In the genomic region with DNA sequence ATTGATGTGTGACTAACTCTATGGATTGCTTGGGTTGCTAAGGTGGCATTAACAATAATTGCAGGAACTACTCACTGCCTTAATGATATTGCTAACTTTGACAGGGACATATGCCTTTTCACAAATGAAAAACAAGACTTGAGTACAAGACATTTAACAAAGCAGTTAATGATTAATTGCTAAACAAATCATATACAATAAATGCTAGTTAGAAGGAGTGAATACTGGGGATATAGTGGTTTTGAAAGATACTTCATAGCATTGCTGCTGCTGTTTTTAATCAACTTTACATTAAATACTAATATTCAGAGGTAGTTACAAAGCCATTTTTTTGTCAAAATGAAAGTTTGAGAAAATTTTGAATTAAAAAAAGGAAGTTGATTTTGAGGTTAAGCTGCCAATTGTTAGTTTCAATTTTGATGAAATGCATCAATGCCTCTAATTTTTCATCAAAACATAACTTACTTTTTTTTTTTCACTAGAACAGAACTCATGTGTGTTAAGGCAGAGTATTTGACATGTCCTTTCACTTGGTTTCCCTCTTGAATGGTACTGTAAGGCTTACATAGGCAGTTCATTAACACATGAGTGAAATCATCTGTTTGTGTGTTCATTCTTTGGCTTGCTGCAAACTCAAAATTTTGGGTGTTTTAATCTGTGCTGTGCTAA, we compare ENCODE assay signal across 18 cellular contexts.
DNase-seq lines count a peak whose midpoint lies in the region; ATAC-seq, FAIRE-seq and TF ChIP-seq lines count a peak whose summit lies in the region.
"Had no signal": no experiment of that assay in that cellular context is flagged by ENCODE, and none has a peak within 500 bp of the region (broad histone marks: within the 10 kb centered on the region; RNA-seq: fewer than 3 reads in every experiment).

No MANE protein-coding gene starts in this region.

- H3K9ac ChIP-seq in GM12878 (ENCODE audit: control insufficient read depth, insufficient read depth, low read length): no peak overlapping the region

- H3K9me3 ChIP-seq in GM12878 (replicated peaks; ENCODE audit: control insufficient read depth, insufficient read depth, low read length) (no peaks in the 10 kb centered on the region), left lung (no peaks in the 10 kb centered on the region), prostate gland (no peaks in the 10 kb centered on the region)
- H3K9me3 ChIP-seq: esophagus muscularis mucosa had no signal

- no peak overlapping the region for H3K27ac ChIP-seq in GM12878 (ENCODE audit: control insufficient read depth, insufficient read depth)
- no peak overlapping the region for H3K27ac ChIP-seq in left lung
- no peak overlapping the region for H3K27ac ChIP-seq in prostate gland
- H3K27ac ChIP-seq: esophagus muscularis mucosa, right lobe of liver, SK-N-MC, WERI-Rb-1 had no signal

- in situ Hi-C loops in GM12878 (cut with MboI): no loop called here

- POLR2A ChIA-PET in GM12878 (lab: Charles Lee): no interaction called here

- H3K4me1 ChIP-seq in GM12878 (ENCODE audit: control insufficient read depth, insufficient read depth, low read length): no peaks in the 10 kb centered on the region
- no peaks in the 10 kb centered on the region for H3K4me1 ChIP-seq in left lung
- H3K4me1 ChIP-seq in prostate gland (replicated peaks): no peaks in the 10 kb centered on the region
- H3K4me1 ChIP-seq: esophagus muscularis mucosa, right lobe of liver had no signal

- no peak for FAIRE-seq in GM12878 (lab: Jason Lieb, UNC)
- FAIRE-seq: GM12891 had no signal

- H3K36me3 Mint-ChIP-seq in activated naive CD4-positive, alpha-beta T cell treated with anti-CD3 and anti-CD28 coated beads, Interleukin-2, amount 50 U/mL, for 72 hours: no peaks in the 10 kb centered on the region
- H3K36me3 Mint-ChIP-seq: activated naive CD8-positive, alpha-beta T cell had no signal

- H4K20me1 ChIP-seq in GM12878 (ENCODE audit: control insufficient read depth, insufficient read depth): no peaks in the 10 kb centered on the region

- intact Hi-C loops in GM12878 (cut with micrococcal nuclease; ENCODE audit: unreplicated experiment): no loop called here
- intact Hi-C loops in left lung (cut with DNase I): no loop called here
- intact Hi-C loops in prostate gland (cut with DNase I): no loop called here

- RAD21 ChIA-PET in GM12878 (lab: Charles Lee; ENCODE audit: unreplicated experiment): no interaction called here

- H3K27me3 ChIP-seq in GM12878 (replicated peaks in 1 of 2; ENCODE audit: control insufficient read depth in 2 of 2, insufficient read depth in 2 of 2, low read length in 1 of 2) (no peaks in the 10 kb centered on the region), left lung (no peaks in the 10 kb centered on the region), prostate gland (replicated peaks; ENCODE audit: insufficient read depth) (no peaks in the 10 kb centered on the region)
- H3K27me3 ChIP-seq: esophagus muscularis mucosa, right lobe of liver had no signal

- peaks cover 3 to 4% of the 10 kb centered on the region in 2 donors for H3K9me3 Mint-ChIP-seq in activated naive CD4-positive, alpha-beta T cell treated with anti-CD3 and anti-CD28 coated beads, Interleukin-2, amount 50 U/mL, for 72 hours
- H3K9me3 Mint-ChIP-seq: stimulated activated naive CD8-positive, alpha-beta T cell treated with anti-CD3 and anti-CD28 coated beads, Interleukin-15, Interleukin-2, amounts not matched to agents 100 ng/mL and 50 ng/mL, for 24 hours had no signal

- no peak overlapping the region for H2AFZ ChIP-seq in GM12878 (ENCODE audit: control insufficient read depth, low read depth, low read length)

- no TSS peak for BruUV-seq in GM12878 (replicated peaks; lab: Mats Ljungman, UMichigan)

- no peak for DNase-seq in GM12878 (ENCODE audit: low read depth, low spot score)
- no peak for DNase-seq in activated naive CD4-positive, alpha-beta T cell treated with anti-CD3 and anti-CD28 coated beads, Interleukin-2, amount 50 U/mL, for 72 hours (ENCODE audit: low spot score in 2 of 2)
- DNase-seq in left lung: no peak
- no peak for DNase-seq in prostate gland (ENCODE audit: low spot score)
- no peak for DNase-seq in SK-N-DZ (ENCODE audit: low spot score)
- DNase-seq: DMS79 treated with DMSO at 0.1 percent for 48 hours, left ventricle myocardium superior, natural killer cell, right lobe of liver, WERI-Rb-1 had no signal

- H3K79me2 ChIP-seq in GM12878 (ENCODE audit: control insufficient read depth, insufficient read depth, low read length): no peaks in the 10 kb centered on the region

- no peaks in the 10 kb centered on the region for H3K36me3 ChIP-seq in GM12878 (ENCODE audit: control insufficient read depth in 2 of 2, insufficient read depth in 2 of 2, low read length in 1 of 2)
- H3K36me3 ChIP-seq in left lung: no peaks in the 10 kb centered on the region
- no peaks in the 10 kb centered on the region for H3K36me3 ChIP-seq in prostate gland
- H3K36me3 ChIP-seq: esophagus muscularis mucosa, right lobe of liver, WERI-Rb-1 had no signal

- TF ChIP-seq CTCF in GM12878 (IDR thresholded peaks at IDR 0.05 in 2 of 3, conservative IDR thresholded peaks at IDR 0.05 in 1 of 3; ENCODE audit: control insufficient read depth in 2 of 3, extremely low read depth in 1 of 3, insufficient read depth in 1 of 3, low read depth in 3 of 3, low read length in 3 of 3) (no peak), left lung (IDR thresholded peaks at IDR 0.05) (no peak), prostate gland (IDR thresholded peaks at IDR 0.05) (no peak)

- TF ChIP-seq POLR2A in GM12878 (IDR thresholded peaks at IDR 0.05; ENCODE audit: low read depth, low read length): no peak
- TF ChIP-seq POLR2A in prostate gland (IDR thresholded peaks at IDR 0.05): no peak

- no peak overlapping the region for H3K4me3 ChIP-seq in GM12878
- no peak overlapping the region for H3K4me3 ChIP-seq in left lung
- no peak overlapping the region for H3K4me3 ChIP-seq in prostate gland
- H3K4me3 ChIP-seq: esophagus muscularis mucosa, right lobe of liver, SK-N-MC had no signal

- ATAC-seq in GM18511 (IDR thresholded peaks at IDR 0.05; ENCODE audit: unreplicated experiment) (peak; percentile 79), GM21423 (IDR thresholded peaks at IDR 0.05; ENCODE audit: unreplicated experiment) (peak; percentile 62), HG03135 (IDR thresholded peaks at IDR 0.05; ENCODE audit: unreplicated experiment) (peak; percentile 61), GM12878 (peak; percentile 86), left lung (no peak)
- ATAC-seq in activated naive CD4-positive, alpha-beta T cell treated with anti-CD3 and anti-CD28 coated beads, Interleukin-2, amount 50 U/mL, for 72 hours: no peak
- ATAC-seq: left ventricle myocardium superior, natural killer cell, right lobe of liver had no signal

- SMC1A ChIA-PET in GM12878 (lab: Charles Lee; ENCODE audit: uncharacterized antibody, unreplicated experiment): no interaction called here

- no peak for TF ChIP-seq EP300 in GM12878 (IDR thresholded peaks at IDR 0.05; ENCODE audit: borderline replicate concordance in 1 of 2, control insufficient read depth in 1 of 2, low read depth in 2 of 2, low read length in 2 of 2)

- CTCF ChIA-PET in GM12878 (lab: Yijun Ruan, JAX): no interaction called here

- TF ChIP-seq RAD21 in GM12878 (IDR thresholded peaks at IDR 0.05; ENCODE audit: insufficient read depth, low read depth, low read length): no peak

- no peak overlapping the region for H3K27ac Mint-ChIP-seq in activated naive CD4-positive, alpha-beta T cell treated with anti-CD3 and anti-CD28 coated beads, Interleukin-2, amount 50 U/mL, for 72 hours
- H3K27ac Mint-ChIP-seq: activated naive CD8-positive, alpha-beta T cell; natural killer cell; stimulated activated naive CD8-positive, alpha-beta T cell treated with anti-CD3 and anti-CD28 coated beads, Interleukin-15, Interleukin-2, amounts not matched to agents 100 ng/mL and 50 ng/mL, for 24 hours had no signal

- no peak overlapping the region for H3K4me2 ChIP-seq in GM12878 (ENCODE audit: control insufficient read depth, insufficient read depth)

TF ChIP-seq in GM12878, 131 proteins besides CTCF, POLR2A, EP300 and RAD21 (continues in another document):
- TF ChIP-seq MTA2 (IDR thresholded peaks at IDR 0.05; ENCODE audit: low read depth) (peak; percentile 86), BHLHE40 (IDR thresholded peaks at IDR 0.05; ENCODE audit: borderline replicate concordance in 1 of 2, low read depth in 2 of 2, low read length in 1 of 2) (peak; percentile 76 to 81), ZNF24 (IDR thresholded peaks at IDR 0.05) (0 out of 2 replicates have a peak, but pooled peaks have one; percentile 32), CBFB (IDR thresholded peaks at IDR 0.05; ENCODE audit: low read depth) (no peak), JUNB (IDR thresholded peaks at IDR 0.05) (no peak)
- TF ChIP-seq, protein P1, sequence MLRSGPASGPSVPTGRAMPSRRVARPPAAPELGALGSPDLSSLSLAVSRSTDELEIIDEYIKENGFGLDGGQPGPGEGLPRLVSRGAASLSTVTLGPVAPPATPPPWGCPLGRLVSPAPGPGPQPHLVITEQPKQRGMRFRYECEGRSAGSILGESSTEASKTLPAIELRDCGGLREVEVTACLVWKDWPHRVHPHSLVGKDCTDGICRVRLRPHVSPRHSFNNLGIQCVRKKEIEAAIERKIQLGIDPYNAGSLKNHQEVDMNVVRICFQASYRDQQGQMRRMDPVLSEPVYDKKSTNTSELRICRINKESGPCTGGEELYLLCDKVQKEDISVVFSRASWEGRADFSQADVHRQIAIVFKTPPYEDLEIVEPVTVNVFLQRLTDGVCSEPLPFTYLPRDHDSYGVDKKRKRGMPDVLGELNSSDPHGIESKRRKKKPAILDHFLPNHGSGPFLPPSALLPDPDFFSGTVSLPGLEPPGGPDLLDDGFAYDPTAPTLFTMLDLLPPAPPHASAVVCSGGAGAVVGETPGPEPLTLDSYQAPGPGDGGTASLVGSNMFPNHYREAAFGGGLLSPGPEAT (IDR thresholded peaks at IDR 0.05; ENCODE audit: low read depth): 0 out of 2 replicates have a peak, but pooled peaks have one; percentile 34
- TF ChIP-seq, protein P2, sequence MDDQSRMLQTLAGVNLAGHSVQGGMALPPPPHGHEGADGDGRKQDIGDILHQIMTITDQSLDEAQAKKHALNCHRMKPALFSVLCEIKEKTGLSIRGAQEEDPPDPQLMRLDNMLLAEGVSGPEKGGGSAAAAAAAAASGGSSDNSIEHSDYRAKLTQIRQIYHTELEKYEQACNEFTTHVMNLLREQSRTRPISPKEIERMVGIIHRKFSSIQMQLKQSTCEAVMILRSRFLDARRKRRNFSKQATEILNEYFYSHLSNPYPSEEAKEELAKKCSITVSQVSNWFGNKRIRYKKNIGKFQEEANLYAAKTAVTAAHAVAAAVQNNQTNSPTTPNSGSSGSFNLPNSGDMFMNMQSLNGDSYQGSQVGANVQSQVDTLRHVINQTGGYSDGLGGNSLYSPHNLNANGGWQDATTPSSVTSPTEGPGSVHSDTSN (IDR thresholded peaks at IDR 0.05; ENCODE audit: insufficient replicate concordance, low read depth, low read length): no peak

Comparison
In these comparisons a context has a peak if more than half of its experiments do, and no peak if none do; other contexts are left out.
1. ATAC-seq: peak in GM18511 (single experiment), GM21423 (single experiment), HG03135 (single experiment) and GM12878 (single experiment); none in activated naive CD4-positive, alpha-beta T cell treated with anti-CD3 and anti-CD28 coated beads, Interleukin-2, amount 50 U/mL, for 72 hours (0 of 2) and left lung (single experiment).